ENCODE assay signal across 8 cellular contexts in genomic region chr17:36089888-36090836, GRCh38. TPM values are rescaled to one million over a fixed set of nuclear protein-coding genes. Genes with fewer than 3 reads are reported as not detected.
DNase-seq lines count a peak whose midpoint lies in the region; ATAC-seq and TF ChIP-seq lines count a peak whose summit lies in the region.

TSS of gene CCL3 (minus strand) at chr17:36090143. CDS start at chr17:36090058, 85 bp downstream.

- peaks cover 9 to 47% (median 13%) of the 10 kb centered on the region in 3 donors for H3K4me1 Mint-ChIP-seq in T-cell
- peaks cover 35% of the 10 kb centered on the region for H3K4me1 Mint-ChIP-seq in memory B cell

- intact Hi-C loops in Right ventricle myocardium superior (cut with DNase I) (no loop called here), cardiac septum (cut with DNase I) (no loop called here)

- CTCF ChIA-PET in T-cell (lab: Charles Lee): interaction anchor here in 1 of 2 donors (0.8 kb wide), 1 partner anchor 114 kb away, joined by 3 read pairs; no protein-coding TSS in a partner anchor
- CTCF ChIA-PET in HEK293T (lab: Yijun Ruan, JAX): interaction anchor here (0.8 to 1.0 kb wide), 2 partner anchors 58 to 121 kb away, joined by 3 read pairs; no protein-coding TSS in a partner anchor
- CTCF ChIA-PET in RWPE1 (lab: Yijun Ruan, JAX): no interaction called here

- DNase-seq in Right ventricle myocardium superior (peak; percentile 39), cardiac septum (ENCODE audit: low spot score) (no peak), T-cell (peak in 2 of 34 experiments; percentile 15 to 49), memory B cell (ENCODE audit: low spot score in 2 of 2) (peak; percentile 32 to 33), NCI-H146 (lab: John Stamatoyannopoulos, UW) (no peak), HEK293T (ENCODE audit: extremely low spot score) (no peak), RWPE1 (ENCODE audit: low spot score) (no peak)

- H3K9me3 Mint-ChIP-seq in T-cell: no peaks in the 10 kb centered on the region
- no peaks in the 10 kb centered on the region for H3K9me3 Mint-ChIP-seq in memory B cell

- H3K36me3 Mint-ChIP-seq in T-cell: no peaks in the 10 kb centered on the region
- H3K36me3 Mint-ChIP-seq in memory B cell: no peaks in the 10 kb centered on the region

- peak within 1 kb of the TSS in 2 of 3 donors; percentile 17 to 64 for H3K4me3 Mint-ChIP-seq in T-cell
- peak within 1 kb of the TSS; percentile 66 for H3K4me3 Mint-ChIP-seq in memory B cell

- POLR2A ChIA-PET in T-cell (lab: Charles Lee) (no interaction called here), HEK293T (lab: Yijun Ruan, JAX) (no interaction called here), RWPE1 (lab: Yijun Ruan, JAX; ENCODE audit: low non-redundant PET) (no interaction called here)

- ATAC-seq in Right ventricle myocardium superior (ENCODE audit: poor library complexity): peak; percentile 58
- ATAC-seq in HG02981 (IDR thresholded peaks at IDR 0.05; ENCODE audit: unreplicated experiment): peak; percentile 63
- ATAC-seq in T-cell (replicated peaks in 1 of 4): peak; percentile 31 to 48 (median 33)
- peak; percentile 89 for ATAC-seq in memory B cell (ENCODE audit: low read depth)

- H3K27ac Mint-ChIP-seq in T-cell (peak within 1 kb of the TSS; percentile 34 to 71), memory B cell (peak within 1 kb of the TSS; percentile 15)

- H3K27me3 Mint-ChIP-seq in T-cell (peaks cover 17 to 26% of the 10 kb centered on the region in 2 donors), memory B cell (peaks cover 7% of the 10 kb centered on the region)

- TF ChIP-seq CTCF in RWPE1 (conservative IDR thresholded peaks at IDR 0.05; ENCODE audit: low read depth): no peak

- H3K27ac ChIP-seq in RWPE1: no peak within 1 kb of the TSS

TF ChIP-seq in HEK293T, 16 proteins besides CTCF, POLR2A, EP300 and RAD21:
- TF ChIP-seq FOXK2 (IDR thresholded peaks at IDR 0.05): no peak
- no peak for TF ChIP-seq L3MBTL2 (conservative IDR thresholded peaks at IDR 0.05)
- no peak for TF ChIP-seq ZNF384 (IDR thresholded peaks at IDR 0.05)
- TF ChIP-seq SP1 (IDR thresholded peaks at IDR 0.05): no peak
- no peak for TF ChIP-seq FOXM1 (IDR thresholded peaks at IDR 0.05; ENCODE audit: borderline replicate concordance)
- TF ChIP-seq CTBP1 (IDR thresholded peaks at IDR 0.05; ENCODE audit: borderline replicate concordance): no peak
- no peak for TF ChIP-seq BHLHE40 (IDR thresholded peaks at IDR 0.05; ENCODE audit: borderline replicate concordance)
- TF ChIP-seq HDGF (IDR thresholded peaks at IDR 0.05; ENCODE audit: borderline replicate concordance): no peak
- no peak for TF ChIP-seq ELF4 (IDR thresholded peaks at IDR 0.05)
- TF ChIP-seq SUZ12 (IDR thresholded peaks at IDR 0.05): no peak
TF ChIP-seq in HEK293T: peak in this region for 0.

RNA-seq across cellular contexts. Expression of gene CCL3, which starts in this region (rescaled TPM):
- total RNA-seq in Right ventricle myocardium superior: 0.27 TPM
- 0.86 TPM for total RNA-seq in cardiac septum
- 1 to 10 TPM; 2.0 to 6.0 (median 4.8) TPM for total RNA-seq in T-cell

Comparison
In these comparisons a context has a peak if more than half of its experiments do, and no peak if none do; other contexts are left out.
1. Peak in DNase-seq and ATAC-seq in Right ventricle myocardium superior; RNA of the gene not detected or under 1 TPM.
2. ATAC-seq: peak in every context shown above with its lines; median percentile 89 in memory B cell; 63 in HG02981; 58 in Right ventricle myocardium superior; 33 in T-cell.
3. DNase-seq: peak in memory B cell (2 of 2); none in cardiac septum (single experiment), NCI-H146 (single experiment), HEK293T (single experiment) and RWPE1 (single experiment).